In the genomic region with DNA sequence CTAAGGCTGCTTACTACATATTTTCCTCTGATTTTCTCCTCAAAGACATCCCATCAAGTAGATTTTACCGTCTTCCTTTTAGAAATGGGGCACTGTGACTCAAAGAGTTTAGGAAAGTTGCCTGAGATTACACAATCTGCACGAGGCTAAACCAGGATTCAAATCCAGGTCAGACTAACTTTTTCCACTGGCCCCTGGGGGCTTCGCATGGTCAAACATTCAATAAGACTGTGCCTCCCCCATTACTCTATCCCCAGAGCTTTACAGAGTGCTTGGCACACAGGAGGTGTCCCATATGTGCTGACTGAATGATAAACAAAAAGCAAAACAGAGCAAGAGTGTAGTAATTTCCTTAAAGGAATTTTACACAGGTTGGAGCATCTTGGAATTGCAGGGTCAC, we compare ENCODE assay signal across 14 cellular contexts.
DNase-seq lines count a peak whose midpoint lies in the region; FAIRE-seq and TF ChIP-seq lines count a peak whose summit lies in the region.
"Had no signal": no experiment of that assay in that cellular context is flagged by ENCODE, and none has a peak within 500 bp of the region (broad histone marks: within the 10 kb centered on the region; RNA-seq: fewer than 3 reads in every experiment).

No MANE protein-coding gene starts in this region.

- FAIRE-seq in urothelium cell line (lab: Jason Lieb, UNC), result no peak
- FAIRE-seq: K562 had no signal

- H3K36me3 ChIP-seq in colonic mucosa (no peaks in the 10 kb centered on the region), iPS-18a (ENCODE audit: control insufficient read depth, low read depth, low read length) (no peaks in the 10 kb centered on the region), spleen (no peaks in the 10 kb centered on the region), PC-9 (ENCODE audit: low read depth) (no peaks in the 10 kb centered on the region)

- no peak for TF ChIP-seq RAD21 in Ishikawa (IDR thresholded peaks at IDR 0.05; ENCODE audit: low read depth)

- H2AFZ ChIP-seq in PC-9, result no peak overlapping the region

- no peak overlapping the region for H3K4me3 ChIP-seq in colonic mucosa
- H3K4me3 ChIP-seq in iPS-18a (ENCODE audit: low read length), result no peak overlapping the region
- H3K4me3 ChIP-seq in spleen, result no peak overlapping the region
- no peak overlapping the region for H3K4me3 ChIP-seq in PC-9
- H3K4me3 ChIP-seq: K562 had no signal

- WGBS in spleen, 5 donors, result 52 to 57% (median 54%) methylated on average over 3 of the region's 3 CpGs

- CTCF ChIA-PET in PC-9 (lab: Charles Lee), result no interaction called here

- H3K4me1 ChIP-seq in colonic mucosa (no peaks in the 10 kb centered on the region), iPS-18a (ENCODE audit: control insufficient read depth, low read depth, low read length) (peaks cover 21% of the 10 kb centered on the region), spleen (no peaks in the 10 kb centered on the region), PC-9 (replicated peaks; ENCODE audit: insufficient read depth) (no peaks in the 10 kb centered on the region)

- DNase-seq in colonic mucosa (no peak), spleen (no peak), urothelium cell line (ENCODE audit: low spot score) (no peak), HT-29 (ENCODE audit: low spot score) (no peak), PC-9 (no peak), mucosa of gallbladder (ENCODE audit: low spot score) (no peak)
- DNase-seq: activated CD8-positive, alpha-beta T cell treated with anti-CD3 and anti-CD28 coated beads, Interleukin-2, amount 10 ng/mL, durations not matched to agents 7 days and 5 days; activated naive CD8-positive, alpha-beta T cell treated with anti-CD3 and anti-CD28 coated beads for 36 hours; CD4-positive, alpha-beta memory T cell; effector memory CD4-positive, alpha-beta T cell; NCI-H2029 had no signal

- no peaks in the 10 kb centered on the region for H3F3A ChIP-seq in PC-9 (ENCODE audit: insufficient read depth, low read depth)

- BruUV-seq in PC-9 (replicated peaks; lab: Mats Ljungman, UMichigan), result no TSS peak

- no peaks in the 10 kb centered on the region for H3K9me2 ChIP-seq in PC-9 (ENCODE audit: insufficient read depth)

- no peak overlapping the region for H3K4me2 ChIP-seq in PC-9

- H3K27ac ChIP-seq in colonic mucosa, result peak overlapping the region; percentile 11
- peak overlapping the region; percentile 7 for H3K27ac ChIP-seq in iPS-18a (ENCODE audit: low read length)
- H3K27ac ChIP-seq in spleen, result peak overlapping the region in 5 of 8 donors; percentile 6 to 50 (median 42)
- no peak overlapping the region for H3K27ac ChIP-seq in PC-9

- TF ChIP-seq CTCF in colonic mucosa (IDR thresholded peaks at IDR 0.05) (no peak), spleen (IDR thresholded peaks at IDR 0.05 in 8 of 11, conservative IDR thresholded peaks at IDR 0.05 in 3 of 11) (no peak), PC-9 (conservative IDR thresholded peaks at IDR 0.05) (no peak)

- intact Hi-C loops in colonic mucosa (cut with DNase I) (no loop called here), spleen (cut with DNase I; ENCODE audit: low total_unique reads) (no loop called here), PC-9 (cut with micrococcal nuclease; ENCODE audit: unreplicated experiment) (no loop called here)

- no peak for TF ChIP-seq POLR2A in spleen (IDR thresholded peaks at IDR 0.05)

- H3K79me2 ChIP-seq in PC-9 (ENCODE audit: low read depth), result no peaks in the 10 kb centered on the region

- POLR2A ChIA-PET in PC-9 (lab: Charles Lee; ENCODE audit: unreplicated experiment), result no interaction called here

- H4K20me1 ChIP-seq in PC-9 (ENCODE audit: insufficient read depth), result no peaks in the 10 kb centered on the region

- H3K9me3 ChIP-seq in colonic mucosa (no peaks in the 10 kb centered on the region), iPS-18a (ENCODE audit: control insufficient read depth, low read depth, low read length) (no peaks in the 10 kb centered on the region), spleen (peaks cover 0 to 10% (median 0%) of the 10 kb centered on the region in 8 donors), PC-9 (ENCODE audit: insufficient read depth, low read depth) (no peaks in the 10 kb centered on the region)

- TF ChIP-seq EP300 in Ishikawa (IDR thresholded peaks at IDR 0.05; ENCODE audit: borderline replicate concordance), result no peak

- H3K9ac ChIP-seq in colonic mucosa (ENCODE audit: low read depth in 2 of 2, low read length in 2 of 2), result no peak overlapping the region
- no peak overlapping the region for H3K9ac ChIP-seq in iPS-18a (ENCODE audit: low read length)

- H3K27me3 ChIP-seq in colonic mucosa (no peaks in the 10 kb centered on the region), iPS-18a (ENCODE audit: control insufficient read depth, insufficient read depth, low read length) (no peaks in the 10 kb centered on the region), spleen (replicated peaks in 1 of 7) (peaks cover 0 to 7% (median 0%) of the 10 kb centered on the region in 7 donors), PC-9 (ENCODE audit: insufficient read depth, low read depth) (no peaks in the 10 kb centered on the region)

TF ChIP-seq in Ishikawa, 13 proteins besides CTCF, POLR2A, EP300 and RAD21:
- TF ChIP-seq ZBTB7A (IDR thresholded peaks at IDR 0.05; ENCODE audit: low read depth), result no peak
- TF ChIP-seq, protein P1, sequence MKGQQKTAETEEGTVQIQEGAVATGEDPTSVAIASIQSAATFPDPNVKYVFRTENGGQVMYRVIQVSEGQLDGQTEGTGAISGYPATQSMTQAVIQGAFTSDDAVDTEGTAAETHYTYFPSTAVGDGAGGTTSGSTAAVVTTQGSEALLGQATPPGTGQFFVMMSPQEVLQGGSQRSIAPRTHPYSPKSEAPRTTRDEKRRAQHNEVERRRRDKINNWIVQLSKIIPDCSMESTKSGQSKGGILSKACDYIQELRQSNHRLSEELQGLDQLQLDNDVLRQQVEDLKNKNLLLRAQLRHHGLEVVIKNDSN (IDR thresholded peaks at IDR 0.05), result no peak
- no peak for TF ChIP-seq NFIC (IDR thresholded peaks at IDR 0.05)
- peak; percentile 70; the same call in 1 of the 2 replicates for TF ChIP-seq CEBPB (IDR thresholded peaks at IDR 0.05)
- no peak for TF ChIP-seq TEAD4 (IDR thresholded peaks at IDR 0.05)
- TF ChIP-seq CREB1 (IDR thresholded peaks at IDR 0.05; ENCODE audit: low read depth), result no peak
- TF ChIP-seq, protein P2, sequence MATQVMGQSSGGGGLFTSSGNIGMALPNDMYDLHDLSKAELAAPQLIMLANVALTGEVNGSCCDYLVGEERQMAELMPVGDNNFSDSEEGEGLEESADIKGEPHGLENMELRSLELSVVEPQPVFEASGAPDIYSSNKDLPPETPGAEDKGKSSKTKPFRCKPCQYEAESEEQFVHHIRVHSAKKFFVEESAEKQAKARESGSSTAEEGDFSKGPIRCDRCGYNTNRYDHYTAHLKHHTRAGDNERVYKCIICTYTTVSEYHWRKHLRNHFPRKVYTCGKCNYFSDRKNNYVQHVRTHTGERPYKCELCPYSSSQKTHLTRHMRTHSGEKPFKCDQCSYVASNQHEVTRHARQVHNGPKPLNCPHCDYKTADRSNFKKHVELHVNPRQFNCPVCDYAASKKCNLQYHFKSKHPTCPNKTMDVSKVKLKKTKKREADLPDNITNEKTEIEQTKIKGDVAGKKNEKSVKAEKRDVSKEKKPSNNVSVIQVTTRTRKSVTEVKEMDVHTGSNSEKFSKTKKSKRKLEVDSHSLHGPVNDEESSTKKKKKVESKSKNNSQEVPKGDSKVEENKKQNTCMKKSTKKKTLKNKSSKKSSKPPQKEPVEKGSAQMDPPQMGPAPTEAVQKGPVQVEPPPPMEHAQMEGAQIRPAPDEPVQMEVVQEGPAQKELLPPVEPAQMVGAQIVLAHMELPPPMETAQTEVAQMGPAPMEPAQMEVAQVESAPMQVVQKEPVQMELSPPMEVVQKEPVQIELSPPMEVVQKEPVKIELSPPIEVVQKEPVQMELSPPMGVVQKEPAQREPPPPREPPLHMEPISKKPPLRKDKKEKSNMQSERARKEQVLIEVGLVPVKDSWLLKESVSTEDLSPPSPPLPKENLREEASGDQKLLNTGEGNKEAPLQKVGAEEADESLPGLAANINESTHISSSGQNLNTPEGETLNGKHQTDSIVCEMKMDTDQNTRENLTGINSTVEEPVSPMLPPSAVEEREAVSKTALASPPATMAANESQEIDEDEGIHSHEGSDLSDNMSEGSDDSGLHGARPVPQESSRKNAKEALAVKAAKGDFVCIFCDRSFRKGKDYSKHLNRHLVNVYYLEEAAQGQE (IDR thresholded peaks at IDR 0.05; ENCODE audit: low read depth), result no peak
